ENCODE assay signal across 13 cellular contexts in the genomic region with DNA sequence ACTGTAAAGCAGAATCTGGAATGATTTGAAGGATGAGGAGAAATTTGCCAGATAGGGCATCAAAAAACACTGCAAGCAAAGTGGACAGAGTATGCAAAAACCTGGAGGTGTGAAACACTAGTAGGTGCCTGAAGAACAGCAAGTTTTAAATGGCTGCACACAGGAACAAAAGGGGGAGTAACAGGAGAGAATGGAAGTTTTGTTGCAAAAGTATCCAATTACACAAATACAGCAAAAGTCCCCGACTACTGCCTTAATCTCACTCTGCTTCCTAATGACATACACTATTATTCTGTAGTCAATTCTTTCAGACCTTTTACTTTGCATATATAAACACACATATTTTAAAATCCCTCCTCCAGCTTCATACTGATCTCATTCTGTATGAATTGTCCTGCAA. TPM values are rescaled to one million over a fixed set of nuclear protein-coding genes. Genes with fewer than 3 reads are reported as not detected.
DNase-seq lines count a peak whose midpoint lies in the region; ATAC-seq and TF ChIP-seq lines count a peak whose summit lies in the region.
"Had no signal": no experiment of that assay in that cellular context is flagged by ENCODE, and none has a peak within 500 bp of the region (broad histone marks: within the 10 kb centered on the region; RNA-seq: fewer than 3 reads in every experiment).

No MANE protein-coding gene starts in this region.

- no peak for TF ChIP-seq EP300 in stomach (IDR thresholded peaks at IDR 0.05)

- H3K9me3 Mint-ChIP-seq in CD4-positive, CD25-positive, alpha-beta regulatory T cell: no peaks in the 10 kb centered on the region
- no peaks in the 10 kb centered on the region for H3K9me3 Mint-ChIP-seq in activated naive CD8-positive, alpha-beta T cell treated with anti-CD3 and anti-CD28 coated beads, Interleukin-2, amount 50 U/mL, for 24 hours
- no peaks in the 10 kb centered on the region for H3K9me3 Mint-ChIP-seq in mesothelial cell of epicardium

- TF ChIP-seq CTCF in mesothelial cell of epicardium (IDR thresholded peaks at IDR 0.05; ENCODE audit: unreplicated experiment) (no peak), stomach (IDR thresholded peaks at IDR 0.05) (no peak)

- no peaks in the 10 kb centered on the region for H3K9me3 ChIP-seq in CD4-positive, CD25-positive, alpha-beta regulatory T cell (ENCODE audit: control insufficient read depth in 2 of 2, low read length in 2 of 2)
- H3K9me3 ChIP-seq in HUES64 (ENCODE audit: insufficient read depth, low read depth, low read length): no peaks in the 10 kb centered on the region
- no peaks in the 10 kb centered on the region for H3K9me3 ChIP-seq in stomach
- H3K9me3 ChIP-seq: colonic mucosa, thyroid gland had no signal

- H3K4me3 Mint-ChIP-seq in CD4-positive, CD25-positive, alpha-beta regulatory T cell: peak overlapping the region; percentile 93 to 98 (median 96)
- H3K4me3 Mint-ChIP-seq in activated naive CD8-positive, alpha-beta T cell treated with anti-CD3 and anti-CD28 coated beads, Interleukin-2, amount 50 U/mL, for 24 hours: peak overlapping the region; percentile 99
- H3K4me3 Mint-ChIP-seq in mesothelial cell of epicardium: peak overlapping the region; percentile 87

- H3K9ac ChIP-seq in HUES64 (ENCODE audit: low read depth, low read length): no peak overlapping the region

- peaks cover 13% of the 10 kb centered on the region for H3K36me3 Mint-ChIP-seq in CD4-positive, CD25-positive, alpha-beta regulatory T cell
- peaks cover 17% of the 10 kb centered on the region for H3K36me3 Mint-ChIP-seq in activated naive CD8-positive, alpha-beta T cell treated with anti-CD3 and anti-CD28 coated beads, Interleukin-2, amount 50 U/mL, for 24 hours (ENCODE audit: low read depth)
- peaks cover 14% of the 10 kb centered on the region for H3K36me3 Mint-ChIP-seq in mesothelial cell of epicardium

- H3K27ac Mint-ChIP-seq in CD4-positive, CD25-positive, alpha-beta regulatory T cell: peak overlapping the region; percentile 93 to 98 (median 97)
- peak overlapping the region; percentile 99 for H3K27ac Mint-ChIP-seq in activated naive CD8-positive, alpha-beta T cell treated with anti-CD3 and anti-CD28 coated beads, Interleukin-2, amount 50 U/mL, for 24 hours
- peak overlapping the region; percentile 95 for H3K27ac Mint-ChIP-seq in mesothelial cell of epicardium

- peak overlapping the region; percentile 86 for H3K4me3 ChIP-seq in CD4-positive, CD25-positive, alpha-beta regulatory T cell (ENCODE audit: low read depth, low read length)
- H3K4me3 ChIP-seq in HUES64 (ENCODE audit: low read length): peak overlapping the region; percentile 92; the same call in 1 of the 2 replicates
- peak overlapping the region in 1 of 4 donors; percentile 78 for H3K4me3 ChIP-seq in stomach
- H3K4me3 ChIP-seq: thyroid gland had no signal

- 51% methylated on average over 1 of the region's 1 CpG for WGBS in HUES64
- 27 to 37% (median 33%) methylated on average over 1 of the region's 1 CpG for WGBS in stomach, 5 donors

- no peak for TF ChIP-seq POLR2A in stomach (IDR thresholded peaks at IDR 0.05)

- peaks cover 11 to 31% (median 23%) of the 10 kb centered on the region in 4 donors for H3K4me1 Mint-ChIP-seq in CD4-positive, CD25-positive, alpha-beta regulatory T cell
- peaks cover 27% of the 10 kb centered on the region for H3K4me1 Mint-ChIP-seq in activated naive CD8-positive, alpha-beta T cell treated with anti-CD3 and anti-CD28 coated beads, Interleukin-2, amount 50 U/mL, for 24 hours
- peaks cover 26% of the 10 kb centered on the region for H3K4me1 Mint-ChIP-seq in mesothelial cell of epicardium

- H3K27ac ChIP-seq in CD4-positive, CD25-positive, alpha-beta regulatory T cell (ENCODE audit: insufficient read depth, low read length, poor library complexity, severe bottlenecking): peak overlapping the region; percentile 76
- H3K27ac ChIP-seq in HUES64 (ENCODE audit: low read depth, low read length): no peak overlapping the region
- peak overlapping the region in 1 of 5 donors; percentile 87 for H3K27ac ChIP-seq in stomach
- H3K27ac ChIP-seq: thyroid gland had no signal

- peaks cover 15% of the 10 kb centered on the region for H3K4me1 ChIP-seq in CD4-positive, CD25-positive, alpha-beta regulatory T cell (ENCODE audit: control insufficient read depth, insufficient read depth, low read length, poor library complexity, severe bottlenecking)
- H3K4me1 ChIP-seq in HUES64 (ENCODE audit: insufficient read depth, low read length) (peaks cover 15% of the 10 kb centered on the region; the same call in 1 of the 2 replicates), stomach (peaks cover 0 to 30% (median 23%) of the 10 kb centered on the region in 4 donors)

- no peaks in the 10 kb centered on the region for H3K27me3 ChIP-seq in CD4-positive, CD25-positive, alpha-beta regulatory T cell (ENCODE audit: control insufficient read depth, insufficient read depth, low read length)
- no peaks in the 10 kb centered on the region for H3K27me3 ChIP-seq in HUES64 (ENCODE audit: insufficient read depth, low read length)
- H3K27me3 ChIP-seq in stomach: no peaks in the 10 kb centered on the region
- H3K27me3 ChIP-seq: colonic mucosa, thyroid gland had no signal

- ATAC-seq in CD4-positive, CD25-positive, alpha-beta regulatory T cell (ENCODE audit: low read depth in 2 of 2): no peak
- ATAC-seq in activated naive CD8-positive, alpha-beta T cell treated with anti-CD3 and anti-CD28 coated beads, Interleukin-2, amount 50 U/mL, for 24 hours: no peak

- peak in 1 of 3 donors; percentile 12 for DNase-seq in CD4-positive, CD25-positive, alpha-beta regulatory T cell
- DNase-seq in activated naive CD8-positive, alpha-beta T cell treated with anti-CD3 and anti-CD28 coated beads, Interleukin-2, amount 50 U/mL, for 24 hours: no peak
- DNase-seq in mesothelial cell of epicardium (ENCODE audit: low spot score in 2 of 2, unreplicated experiment in 2 of 2) (no peak), NCI-H69 (lab: John Stamatoyannopoulos, UW) (no peak), medulla oblongata (ENCODE audit: extremely low spot score) (no peak), stomach (no peak)
- DNase-seq in effector CD8-positive, alpha-beta T cell (lab: John Stamatoyannopoulos, UW): no peak
- DNase-seq: activated CD4-positive, CD25-positive, alpha-beta regulatory T cell; colonic mucosa; kidney; NCI-H226; thyroid gland had no signal

- H3K36me3 ChIP-seq in CD4-positive, CD25-positive, alpha-beta regulatory T cell (ENCODE audit: control insufficient read depth, insufficient read depth, low read length): peaks cover 31% of the 10 kb centered on the region
- H3K36me3 ChIP-seq in HUES64 (ENCODE audit: insufficient read depth, low read length) (peaks cover 43% of the 10 kb centered on the region), stomach (peaks cover 8 to 43% (median 42%) of the 10 kb centered on the region in 4 donors)

- H3K27me3 Mint-ChIP-seq in CD4-positive, CD25-positive, alpha-beta regulatory T cell: peaks cover 11% of the 10 kb centered on the region
- H3K27me3 Mint-ChIP-seq in activated naive CD8-positive, alpha-beta T cell treated with anti-CD3 and anti-CD28 coated beads, Interleukin-2, amount 50 U/mL, for 24 hours: peaks cover 2% of the 10 kb centered on the region
- H3K27me3 Mint-ChIP-seq in mesothelial cell of epicardium (ENCODE audit: low read depth): no peaks in the 10 kb centered on the region

- intact Hi-C loops in stomach (cut with DNase I; ENCODE audit: low total_unique reads): no loop called here

RNA-seq across cellular contexts. Expression of gene HEATR6, which starts 1.5 kb away (rescaled TPM):
- 17.0 TPM for total RNA-seq in CD4-positive, CD25-positive, alpha-beta regulatory T cell
- polyA plus RNA-seq in CD4-positive, CD25-positive, alpha-beta regulatory T cell: 10 to 100 TPM in 2 of 4 donors, 1 to 10 TPM in 2; 7.8 to 12.3 (median 9.3) TPM
- 15.6 TPM for polyA plus RNA-seq in HUES64 (2013, experiment 1 of 2)
- polyA plus RNA-seq in HUES64 (2013, experiment 2 of 2): 16.4 TPM
- total RNA-seq in mesothelial cell of epicardium: 33.9 to 37.2 TPM (median 36.1 TPM) in 3 replicates
- total RNA-seq in stomach: 10 to 100 TPM in 3 of 5 donors, 1 to 10 TPM in 2; 4.1 to 58.2 (median 11.7) TPM
- polyA plus RNA-seq in stomach: 1 to 10 TPM; 2.1 to 7.6 (median 2.7) TPM
